In genomic region chr19:32459199-32459865, GRCh38 we compare ENCODE assay signal across 26 cellular contexts. TPM values are rescaled to one million over a fixed set of nuclear protein-coding genes. Genes with fewer than 3 reads are reported as not detected.
DNase-seq lines count a peak whose midpoint lies in the region; ATAC-seq and TF ChIP-seq lines count a peak whose summit lies in the region.
"Had no signal": no experiment of that assay in that cellular context is flagged by ENCODE, and none has a peak within 500 bp of the region (broad histone marks: within the 10 kb centered on the region; RNA-seq: fewer than 3 reads in every experiment).

No MANE protein-coding gene starts in this region.

- H3K4me1 ChIP-seq in right cardiac atrium (ENCODE audit: control insufficient read depth, insufficient read depth, low read length) (no peaks in the 10 kb centered on the region), heart left ventricle (peaks cover 0 to 17% (median under 1%) of the 10 kb centered on the region in 12 donors)
- H3K4me1 ChIP-seq: colonic mucosa, stomach, tibial artery had no signal

- H3K9me3 Mint-ChIP-seq in activated T-helper 17 cell treated with anti-CD3 and anti-CD28 coated beads, Interleukin-2, amount 50 U/mL, for 72 hours = no peaks in the 10 kb centered on the region
- H3K9me3 Mint-ChIP-seq: activated naive CD4-positive, alpha-beta T cell treated with anti-CD3 and anti-CD28 coated beads, Interleukin-2, amount 50 U/mL, for 24 hours; GM23338 had no signal

- H3K36me3 Mint-ChIP-seq in activated T-helper 17 cell treated with anti-CD3 and anti-CD28 coated beads, Interleukin-2, amount 50 U/mL, for 72 hours (ENCODE audit: low read depth) = peaks cover 5% of the 10 kb centered on the region

- no peak for ATAC-seq in right cardiac atrium
- ATAC-seq in heart left ventricle = no peak
- ATAC-seq in activated T-helper 17 cell treated with anti-CD3 and anti-CD28 coated beads, Interleukin-2, amount 50 U/mL, for 72 hours (replicated peaks) = no peak
- peak; percentile 99 for ATAC-seq in left colon
- ATAC-seq in GM21825 (IDR thresholded peaks at IDR 0.05; ENCODE audit: unreplicated experiment) = no peak
- ATAC-seq in GM18502 (IDR thresholded peaks at IDR 0.05; ENCODE audit: poor library complexity, unreplicated experiment) = no peak
- ATAC-seq: GM23338, left lobe of liver had no signal

- no peaks in the 10 kb centered on the region for H3K27me3 ChIP-seq in right cardiac atrium (ENCODE audit: control insufficient read depth, insufficient read depth)
- H3K27me3 ChIP-seq in heart left ventricle = no peaks in the 10 kb centered on the region
- H3K27me3 ChIP-seq: BLaER1 treated with 17β-estradiol and CSF1 and Interleukin-3, amounts not matched to agents 10 nM and 100 nM; colonic mucosa; stomach; tibial artery had no signal

- H3K27ac Mint-ChIP-seq in activated T-helper 17 cell treated with anti-CD3 and anti-CD28 coated beads, Interleukin-2, amount 50 U/mL, for 72 hours = peak overlapping the region; percentile 71
- H3K27ac Mint-ChIP-seq: activated naive CD4-positive, alpha-beta T cell treated with anti-CD3 and anti-CD28 coated beads, Interleukin-2, amount 50 U/mL, for 24 hours; GM23338; progenitor cell of endocrine pancreas had no signal

- H3K36me3 ChIP-seq in heart left ventricle = peaks cover 0 to 61% (median 7%) of the 10 kb centered on the region in 9 donors
- H3K36me3 ChIP-seq: colonic mucosa had no signal

- TF ChIP-seq POLR2A in heart left ventricle (IDR thresholded peaks at IDR 0.05) = no peak

- H3K27ac ChIP-seq in right cardiac atrium (ENCODE audit: low read length) = peak overlapping the region; percentile 45
- no peak overlapping the region for H3K27ac ChIP-seq in heart left ventricle
- H3K27ac ChIP-seq: BLaER1 treated with 17β-estradiol and CSF1 and Interleukin-3, amounts not matched to agents 10 nM and 100 nM; colonic mucosa; RWPE1; stomach; tibial artery had no signal

- no peak for TF ChIP-seq CTCF in heart left ventricle (IDR thresholded peaks at IDR 0.05)

- WGBS in right cardiac atrium = 63% methylated on average over 3 of the region's 3 CpGs
- WGBS in heart left ventricle, 4 donors = 60 to 77% (median 65%) methylated on average over 3 of the region's 3 CpGs

- intact Hi-C loops in right cardiac atrium (cut with DNase I) = no loop called here
- intact Hi-C loops in heart left ventricle (cut with DNase I) = no loop called here
- intact Hi-C loops in left colon (cut with DNase I, micrococcal nuclease) = no loop called here

- peak overlapping the region; percentile 67 for H3K4me3 Mint-ChIP-seq in activated T-helper 17 cell treated with anti-CD3 and anti-CD28 coated beads, Interleukin-2, amount 50 U/mL, for 72 hours
- H3K4me3 Mint-ChIP-seq: activated naive CD4-positive, alpha-beta T cell treated with anti-CD3 and anti-CD28 coated beads, Interleukin-2, amount 50 U/mL, for 24 hours; GM23338 had no signal

- peaks cover 10% of the 10 kb centered on the region for H3K4me1 Mint-ChIP-seq in activated T-helper 17 cell treated with anti-CD3 and anti-CD28 coated beads, Interleukin-2, amount 50 U/mL, for 72 hours
- H3K4me1 Mint-ChIP-seq: activated naive CD4-positive, alpha-beta T cell treated with anti-CD3 and anti-CD28 coated beads, Interleukin-2, amount 50 U/mL, for 24 hours; GM23338 had no signal

- no peaks in the 10 kb centered on the region for H3K9me3 ChIP-seq in right cardiac atrium (ENCODE audit: control insufficient read depth, low read length)
- H3K9me3 ChIP-seq in heart left ventricle = no peaks in the 10 kb centered on the region
- H3K9me3 ChIP-seq: BLaER1 treated with 17β-estradiol and CSF1 and Interleukin-3, amounts not matched to agents 10 nM and 100 nM; colonic mucosa; stomach; tibial artery had no signal

- no peaks in the 10 kb centered on the region for H3K27me3 Mint-ChIP-seq in activated T-helper 17 cell treated with anti-CD3 and anti-CD28 coated beads, Interleukin-2, amount 50 U/mL, for 72 hours
- H3K27me3 Mint-ChIP-seq: activated naive CD4-positive, alpha-beta T cell treated with anti-CD3 and anti-CD28 coated beads, Interleukin-2, amount 50 U/mL, for 24 hours; progenitor cell of endocrine pancreas had no signal

- DNase-seq in right cardiac atrium (no peak), heart left ventricle (no peak), left colon (no peak), GM03348 (ENCODE audit: low spot score) (no peak)
- DNase-seq: activated CD4-positive, CD25-positive, alpha-beta regulatory T cell; Calu3; colonic mucosa; DND-41; effector CD8-positive, alpha-beta T cell; foreskin fibroblast; Kasumi-1; MV-4-11; NCI-H1436 treated with DMSO at 0.1 percent for 48 hours; NCI-H345; NCI-H82; stomach; tibial artery had no signal

- no peak overlapping the region for H3K4me3 ChIP-seq in right cardiac atrium (ENCODE audit: low read length)
- H3K4me3 ChIP-seq in heart left ventricle = no peak overlapping the region
- H3K4me3 ChIP-seq: BLaER1 treated with 17β-estradiol and CSF1 and Interleukin-3, amounts not matched to agents 10 nM and 100 nM; colonic mucosa; GM23338; stomach; tibial artery had no signal

RNA-seq across cellular contexts. Expression of gene DPY19L3, which starts 53.8 kb away (rescaled TPM):
- total RNA-seq in right cardiac atrium = 10 to 100 TPM in 2 of 4 donors, 1 to 10 TPM in 2; 8.7 to 13.3 (median 11.3) TPM
- polyA plus RNA-seq in right cardiac atrium = 3.2 TPM
- 10 to 100 TPM in 4 of 9 donors, 1 to 10 TPM in 5; 3.6 to 15.2 (median 8.7) TPM for total RNA-seq in heart left ventricle
- polyA plus RNA-seq in heart left ventricle = 1 to 10 TPM; 1.5 to 5.3 TPM
- 10 to 100 TPM; 14.8 to 15.0 TPM for total RNA-seq in activated T-helper 17 cell treated with anti-CD3 and anti-CD28 coated beads, Interleukin-2, amount 50 U/mL, for 72 hours
- 10 to 100 TPM; 17.7 to 17.9 TPM for total RNA-seq in left colon
